In the genomic region with DNA sequence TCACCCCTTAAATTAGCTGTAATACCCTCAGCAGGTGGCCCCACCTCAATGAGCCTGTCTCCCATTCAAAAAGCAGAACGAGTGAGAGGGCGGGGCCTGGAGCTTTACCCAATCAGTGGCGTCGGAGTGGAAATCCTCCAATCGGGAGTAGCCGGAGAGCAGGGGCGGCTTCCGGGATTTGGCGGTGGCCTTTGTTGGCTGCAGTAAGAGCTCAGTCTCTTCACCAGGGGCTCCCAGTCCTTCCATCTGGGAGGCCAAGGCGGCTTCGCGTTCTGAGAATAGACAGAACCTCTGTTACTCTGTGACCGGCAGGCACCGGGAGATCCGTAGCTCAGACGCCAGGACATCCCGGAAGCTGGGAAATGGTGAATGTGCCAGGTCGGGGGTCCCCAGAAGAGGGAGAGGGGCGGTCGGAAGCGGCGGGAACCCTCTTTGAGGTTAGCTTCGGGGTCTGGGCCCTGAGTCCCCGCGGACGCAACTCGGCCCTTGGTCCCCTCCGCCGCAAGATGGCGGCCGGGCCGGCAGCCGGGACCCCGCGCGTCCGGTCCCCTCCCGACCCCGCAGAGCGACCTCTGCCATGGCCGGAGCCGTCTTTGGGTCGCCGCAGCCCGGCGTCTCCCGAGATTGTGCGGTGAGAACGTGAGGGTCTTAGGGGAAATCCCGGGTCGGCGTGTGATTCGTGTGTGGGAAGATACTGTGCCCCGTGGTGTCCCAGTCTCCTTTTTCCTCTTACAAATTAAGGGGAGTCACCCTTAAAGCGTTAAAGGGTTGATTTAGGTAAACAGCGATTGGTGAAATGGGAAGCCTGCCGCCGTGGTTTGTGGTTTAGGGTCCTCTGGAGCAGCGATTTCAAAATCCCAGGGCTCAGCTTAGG, we compare ENCODE assay signal across 8 cellular contexts.
A peak's percentile ranks its signal among the peaks of the same experiment; 100 is the strongest.
DNase-seq lines count a peak whose midpoint lies in the region; ATAC-seq and TF ChIP-seq lines count a peak whose summit lies in the region.

No MANE protein-coding gene starts in this region.

- H4K91ac ChIP-seq in H9 (ENCODE audit: insufficient read length, low read depth, low read length), result no peak overlapping the region

- no peak overlapping the region for H2BK15ac ChIP-seq in H9 (ENCODE audit: low read depth, low read length)

- H3F3A ChIP-seq in neural cell (ENCODE audit: insufficient read depth, low read length, poor library complexity, severe bottlenecking), result no peaks in the 10 kb centered on the region

- H2BK20ac ChIP-seq in H9 (ENCODE audit: low read depth, low read length, poor library complexity, severe bottlenecking), result no peak overlapping the region

- H3K9me2 ChIP-seq in neural cell (ENCODE audit: insufficient read depth, low read length), result no peaks in the 10 kb centered on the region

- H3K27ac Mint-ChIP-seq in H9, result peak overlapping the region; percentile 100
- H3K27ac Mint-ChIP-seq in stimulated activated naive CD8-positive, alpha-beta T cell treated with anti-CD3 and anti-CD28 coated beads, Interleukin-15, amount 100 ng/mL, for 72 hours, result peak overlapping the region; percentile 99 to 100

- in situ Hi-C loops in G401 (cut with HindIII; ENCODE audit: low sequenced_read_pairs), result no loop called here

- H3T11ph ChIP-seq in H9 (ENCODE audit: low read length), result no peak overlapping the region

- no peak overlapping the region for H4K8ac ChIP-seq in H9 (replicated peaks; ENCODE audit: insufficient read length, low read depth, low read length)

- H3K79me2 ChIP-seq in H9 (ENCODE audit: insufficient read depth, low read length) (peaks cover 1% of the 10 kb centered on the region; the same call in 1 of the 2 replicates), neural cell (replicated peaks; ENCODE audit: insufficient read depth, low read length) (peaks cover 31% of the 10 kb centered on the region)

- peaks cover 6% of the 10 kb centered on the region for H3K23me2 ChIP-seq in H9 (ENCODE audit: insufficient read length, low read depth, low read length, poor library complexity, severe bottlenecking)

- H3K23ac ChIP-seq in H9 (ENCODE audit: insufficient read length, low read depth, low read length), result no peak overlapping the region

- TF ChIP-seq EP300 in neural cell (conservative IDR thresholded peaks at IDR 0.05; ENCODE audit: poor library complexity, severe bottlenecking), result no peak

- no peaks in the 10 kb centered on the region for H3K9me3 ChIP-seq in H9 (ENCODE audit: control insufficient read depth, low read depth, low read length)
- H3K9me3 ChIP-seq in neural cell (ENCODE audit: low read length), result no peaks in the 10 kb centered on the region

- H3K4me3 ChIP-seq in foreskin fibroblast (ENCODE audit: low read depth in 1 of 2, low read length in 2 of 2) (peak overlapping the region; percentile 72 to 93), neural cell (ENCODE audit: low read length) (peak overlapping the region; percentile 94)

- peak; percentile 96 for DNase-seq in G401 (ENCODE audit: low spot score)
- DNase-seq in H9, result peak; percentile 96
- peak; percentile 94 for DNase-seq in M059J (ENCODE audit: low read depth)
- peak; percentile 97 for DNase-seq in SHP77 treated with DMSO at 0.1 percent for 48 hours (lab: John Stamatoyannopoulos, UW)
- peak; percentile 90 for DNase-seq in activated gamma-delta T cell treated with Interleukin-2 at 50 U/mL for 16 hours
- peak; percentile 86 to 95 for DNase-seq in foreskin fibroblast
- peak; percentile 92 to 94 for DNase-seq in stimulated activated naive CD8-positive, alpha-beta T cell treated with anti-CD3 and anti-CD28 coated beads, Interleukin-15, amount 100 ng/mL, for 72 hours

- peak overlapping the region; percentile 98 to 100 for H3K4me3 Mint-ChIP-seq in H9
- H3K4me3 Mint-ChIP-seq in stimulated activated naive CD8-positive, alpha-beta T cell treated with anti-CD3 and anti-CD28 coated beads, Interleukin-15, amount 100 ng/mL, for 72 hours, result peak overlapping the region; percentile 94 to 98

- no peak overlapping the region for H2BK5ac ChIP-seq in H9 (ENCODE audit: insufficient read length, low read length)

- H3K9me3 Mint-ChIP-seq in H9, result peaks cover 0 to 2% of the 10 kb centered on the region in 2 experiments; a peak in 1 of 5 replicates
- no peaks in the 10 kb centered on the region for H3K9me3 Mint-ChIP-seq in stimulated activated naive CD8-positive, alpha-beta T cell treated with anti-CD3 and anti-CD28 coated beads, Interleukin-15, amount 100 ng/mL, for 72 hours

- no peaks in the 10 kb centered on the region for H3K27me3 Mint-ChIP-seq in H9 (ENCODE audit: low read depth)
- no peaks in the 10 kb centered on the region for H3K27me3 Mint-ChIP-seq in stimulated activated naive CD8-positive, alpha-beta T cell treated with anti-CD3 and anti-CD28 coated beads, Interleukin-15, amount 100 ng/mL, for 72 hours

- TF ChIP-seq CTCF in H9 (conservative IDR thresholded peaks at IDR 0.05), result no peak
- TF ChIP-seq CTCF in foreskin fibroblast (IDR thresholded peaks at IDR 0.05; ENCODE audit: low read depth, low read length), result no peak
- no peak for TF ChIP-seq CTCF in neural cell (IDR thresholded peaks at IDR 0.05; ENCODE audit: poor library complexity, severe bottlenecking)

- no peak for TF ChIP-seq RAD21 in neural cell (conservative IDR thresholded peaks at IDR 0.05)

- peak overlapping the region; percentile 91 for H3K18ac ChIP-seq in H9 (ENCODE audit: insufficient read length, low read depth, low read length)

- H3K4me1 Mint-ChIP-seq in H9, result peaks cover 29 to 31% of the 10 kb centered on the region in 2 experiments
- H3K4me1 Mint-ChIP-seq in stimulated activated naive CD8-positive, alpha-beta T cell treated with anti-CD3 and anti-CD28 coated beads, Interleukin-15, amount 100 ng/mL, for 72 hours, result peaks cover 79% of the 10 kb centered on the region

- peaks cover 3% of the 10 kb centered on the region for H3K79me1 ChIP-seq in H9 (ENCODE audit: insufficient read depth, low read depth, low read length, poor library complexity, severe bottlenecking)

- no peak overlapping the region; the same call in 1 of the 2 replicates for H3K4ac ChIP-seq in H9 (ENCODE audit: low read depth, low read length)

- H3K36me3 Mint-ChIP-seq in H9 (ENCODE audit: insufficient read depth in 1 of 3, low read depth in 3 of 3), result peaks cover 38 to 46% (median 39%) of the 10 kb centered on the region in 3 experiments

- H3K27me3 ChIP-seq in H9 (ENCODE audit: insufficient read depth, low read length), result no peaks in the 10 kb centered on the region
- H3K27me3 ChIP-seq in neural cell (ENCODE audit: insufficient read depth, low read depth, low read length), result no peaks in the 10 kb centered on the region

- no peak overlapping the region for H2AK5ac ChIP-seq in H9 (ENCODE audit: insufficient read length, low read length)

- H3K4me1 ChIP-seq in H9 (ENCODE audit: insufficient read depth, low read length), result peaks cover 6% of the 10 kb centered on the region; the same call in 1 of the 2 replicates

- H3K27ac ChIP-seq in H9 (ENCODE audit: insufficient read length, low read depth, low read length) (peak overlapping the region; percentile 75), neural cell (ENCODE audit: low read length) (peak overlapping the region; percentile 89)

- no peak overlapping the region for H2AFZ ChIP-seq in H9 (ENCODE audit: low read length)
- H2AFZ ChIP-seq in neural cell (ENCODE audit: low read depth, low read length), result peak overlapping the region; percentile 77

- H2BK120ac ChIP-seq in H9 (ENCODE audit: low read depth, low read length, poor library complexity, severe bottlenecking), result no peak overlapping the region

- peak; percentile 88 for ATAC-seq in stimulated activated naive CD8-positive, alpha-beta T cell treated with anti-CD3 and anti-CD28 coated beads, Interleukin-15, amount 100 ng/mL, for 72 hours

- peak overlapping the region; percentile 99 for H3K14ac ChIP-seq in H9 (ENCODE audit: insufficient read depth, low read length)

- H3K9ac ChIP-seq in H9 (ENCODE audit: extremely low read depth, insufficient read length, low read length) (peak overlapping the region; percentile 96), neural cell (ENCODE audit: low read length) (peak overlapping the region; percentile 90)

- WGBS in H9 (ENCODE audit: extremely low coverage, insufficient read length, low lambda C conversion rate), result no CpG with 5 or more reads among the region's 59 CpGs

- no peak overlapping the region for H3K56ac ChIP-seq in H9 (ENCODE audit: insufficient read length, low read depth, low read length)

- H3K4me2 ChIP-seq in H9 (ENCODE audit: insufficient read depth, insufficient read length, low read length) (peak overlapping the region; percentile 72), neural cell (ENCODE audit: low read length) (peak overlapping the region; percentile 34)

- H3K36me3 ChIP-seq in neural cell (ENCODE audit: insufficient read depth, low read length), result peaks cover 4% of the 10 kb centered on the region

- no peak overlapping the region for H2BK12ac ChIP-seq in H9 (ENCODE audit: insufficient read length, low read depth, low read length)

- no peaks in the 10 kb centered on the region for H4K20me1 ChIP-seq in H9 (ENCODE audit: control insufficient read depth, insufficient read depth, insufficient read length)
- no peaks in the 10 kb centered on the region for H4K20me1 ChIP-seq in neural cell (ENCODE audit: insufficient read depth)

- H4K5ac ChIP-seq in H9 (ENCODE audit: insufficient read length, low read depth, low read length), result no peak overlapping the region

TF ChIP-seq in neural cell, 6 proteins besides CTCF, POLR2A, EP300 and RAD21 (continues in another document):
- peak; percentile 93 for TF ChIP-seq POLR2AphosphoS5 (IDR thresholded peaks at IDR 0.05)
- peak; percentile 38 for TF ChIP-seq SMC3 (conservative IDR thresholded peaks at IDR 0.05; ENCODE audit: poor library complexity)
- TF ChIP-seq EZH2 (IDR thresholded peaks at IDR 0.05; ENCODE audit: borderline replicate concordance, insufficient read depth, low read length, poor library complexity, severe bottlenecking), result no peak
- peak; percentile 52 for TF ChIP-seq MXI1 (conservative IDR thresholded peaks at IDR 0.05; ENCODE audit: poor library complexity, severe bottlenecking)

Comparison
In these comparisons a context has a peak if more than half of its experiments do, and no peak if none do; other contexts are left out.
1. Peak in every context shown above with its lines: DNase-seq, ATAC-seq, H3K4me3 ChIP-seq and H3K27ac ChIP-seq.